In the genomic region with DNA sequence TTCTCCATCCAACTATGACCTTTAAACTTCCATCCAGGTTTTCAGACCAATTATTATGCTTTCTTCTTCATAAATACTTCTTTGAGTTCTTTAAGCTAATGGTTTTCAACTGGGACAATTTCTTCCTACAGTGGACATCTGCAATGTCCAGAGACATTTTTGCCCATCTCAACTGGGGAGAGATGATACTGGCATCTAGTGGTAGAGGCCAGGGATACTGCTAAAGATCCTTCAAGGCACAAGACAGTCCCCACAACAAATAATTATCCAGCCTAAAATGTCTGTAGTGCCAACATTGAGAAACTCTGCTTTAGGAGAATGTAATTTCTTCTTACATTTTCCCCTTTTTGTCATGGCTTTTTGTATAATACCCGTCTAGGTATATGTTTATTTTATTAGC, we compare ENCODE assay signal across 1 cellular context.
TF ChIP-seq lines count a peak whose summit lies in the region.

No MANE protein-coding gene starts in this region.

TF ChIP-seq in IMR-90, 13 proteins besides CTCF, POLR2A, EP300 and RAD21:
- TF ChIP-seq RCOR1 (IDR thresholded peaks at IDR 0.05; ENCODE audit: insufficient replicate concordance, low read length): no peak
- no peak for TF ChIP-seq RFX5 (IDR thresholded peaks at IDR 0.05; ENCODE audit: low read depth, low read length)
- TF ChIP-seq, protein P1, sequence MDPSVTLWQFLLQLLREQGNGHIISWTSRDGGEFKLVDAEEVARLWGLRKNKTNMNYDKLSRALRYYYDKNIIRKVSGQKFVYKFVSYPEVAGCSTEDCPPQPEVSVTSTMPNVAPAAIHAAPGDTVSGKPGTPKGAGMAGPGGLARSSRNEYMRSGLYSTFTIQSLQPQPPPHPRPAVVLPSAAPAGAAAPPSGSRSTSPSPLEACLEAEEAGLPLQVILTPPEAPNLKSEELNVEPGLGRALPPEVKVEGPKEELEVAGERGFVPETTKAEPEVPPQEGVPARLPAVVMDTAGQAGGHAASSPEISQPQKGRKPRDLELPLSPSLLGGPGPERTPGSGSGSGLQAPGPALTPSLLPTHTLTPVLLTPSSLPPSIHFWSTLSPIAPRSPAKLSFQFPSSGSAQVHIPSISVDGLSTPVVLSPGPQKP (IDR thresholded peaks at IDR 0.05; ENCODE audit: borderline replicate concordance, low read depth, low read length): no peak
- peak; percentile 41 for TF ChIP-seq SMC3 (IDR thresholded peaks at IDR 0.05; ENCODE audit: low read depth, low read length)
- TF ChIP-seq MAFK (IDR thresholded peaks at IDR 0.05; ENCODE audit: low read depth, low read length): no peak
- no peak for TF ChIP-seq BHLHE40 (IDR thresholded peaks at IDR 0.05; ENCODE audit: low read depth, low read length)
- no peak for TF ChIP-seq CHD1 (IDR thresholded peaks at IDR 0.05; ENCODE audit: low read depth, low read length)
- TF ChIP-seq MAZ (IDR thresholded peaks at IDR 0.05; ENCODE audit: borderline replicate concordance, low read depth, low read length): no peak
TF ChIP-seq in IMR-90: peak in this region for 1.
